Comparison of ENCODE assay signal across 16 cellular contexts in genomic region chr3:14441240-14441919, GRCh38. TPM values are rescaled to one million over a fixed set of nuclear protein-coding genes. Genes with fewer than 3 reads are reported as not detected.
DNase-seq lines count a peak whose midpoint lies in the region; ATAC-seq and TF ChIP-seq lines count a peak whose summit lies in the region.
"Had no signal": no experiment of that assay in that cellular context is flagged by ENCODE, and none has a peak within 500 bp of the region (broad histone marks: within the 10 kb centered on the region; RNA-seq: fewer than 3 reads in every experiment).

No MANE protein-coding gene starts in this region.

- H3K27ac ChIP-seq in GM23248 = no peak overlapping the region
- peak overlapping the region; percentile 23 for H3K27ac ChIP-seq in RWPE1
- peak overlapping the region; percentile 16 to 33 for H3K27ac ChIP-seq in ovary
- no peak overlapping the region for H3K27ac ChIP-seq in CD8-positive, alpha-beta memory T cell (ENCODE audit: low read depth, low read length)
- H3K27ac ChIP-seq: gastroesophageal sphincter, right lobe of liver had no signal

- TF ChIP-seq CTCF in RWPE1 (conservative IDR thresholded peaks at IDR 0.05; ENCODE audit: low read depth) (no peak), ovary (IDR thresholded peaks at IDR 0.05) (no peak)

- H3K79me2 ChIP-seq in GM23248 (ENCODE audit: insufficient read depth) = peaks cover 28% of the 10 kb centered on the region

- H3K4me1 Mint-ChIP-seq in CD8-positive, alpha-beta memory T cell = peaks cover 23 to 48% (median 28%) of the 10 kb centered on the region in 3 donors

- H3K36me3 ChIP-seq in GM23248 (ENCODE audit: low read depth) (no peaks in the 10 kb centered on the region), ovary (no peaks in the 10 kb centered on the region), H7 (replicated peaks; ENCODE audit: control insufficient read depth, insufficient read depth, low read length) (peaks cover 7% of the 10 kb centered on the region)
- peaks cover 10% of the 10 kb centered on the region for H3K36me3 ChIP-seq in CD8-positive, alpha-beta memory T cell (ENCODE audit: insufficient read depth, low read length)
- H3K36me3 ChIP-seq: MG63 had no signal

- H3F3A ChIP-seq in GM23248 (ENCODE audit: insufficient read depth) = no peaks in the 10 kb centered on the region

- H3K36me3 Mint-ChIP-seq in CD8-positive, alpha-beta memory T cell = peaks cover 0 to 29% (median 11%) of the 10 kb centered on the region in 3 donors

- no peaks in the 10 kb centered on the region for H4K20me1 ChIP-seq in GM23248 (ENCODE audit: insufficient read depth)

- no peak overlapping the region for H3K27ac Mint-ChIP-seq in CD8-positive, alpha-beta memory T cell
- H3K27ac Mint-ChIP-seq: CD4-positive, alpha-beta T cell had no signal

- CTCF ChIA-PET in RWPE1 (lab: Yijun Ruan, JAX) = no interaction called here
- CTCF ChIA-PET in CD8-positive, alpha-beta memory T cell (lab: Charles Lee) = interaction anchor here (1.2 kb wide), 1 partner anchor 238 kb away, joined by 3 read pairs; no protein-coding TSS in a partner anchor

- in situ Hi-C loops in GM23248 (cut with MboI) = no loop called here

- no peaks in the 10 kb centered on the region for H3K9me3 ChIP-seq in GM23248 (ENCODE audit: low read depth)
- H3K9me3 ChIP-seq in ovary = no peaks in the 10 kb centered on the region
- no peaks in the 10 kb centered on the region for H3K9me3 ChIP-seq in CD8-positive, alpha-beta memory T cell (ENCODE audit: low read length)
- H3K9me3 ChIP-seq: gastroesophageal sphincter, MG63, right lobe of liver had no signal

- H3K27me3 Mint-ChIP-seq in CD8-positive, alpha-beta memory T cell = no peaks in the 10 kb centered on the region
- H3K27me3 Mint-ChIP-seq: activated T-cell treated with anti-CD3 and anti-CD28 coated beads, Interleukin-2, amount 50 U/mL, for 24 hours; CD4-positive, alpha-beta T cell; stimulated activated naive CD8-positive, alpha-beta T cell treated with anti-CD3 and anti-CD28 coated beads, Interleukin-15, amount 100 ng/mL, for 72 hours had no signal

- peak; percentile 56 for DNase-seq in GM23248
- no peak for DNase-seq in RWPE1 (ENCODE audit: low spot score)
- DNase-seq in Right ventricle myocardium superior = peak; percentile 69
- DNase-seq in ovary = no peak
- no peak for DNase-seq in H7
- DNase-seq in stimulated activated CD4-positive, alpha-beta T cell treated with anti-CD3 and anti-CD28 coated beads, Interleukin-4, amount 100 ng/mL, for 24 hours = no peak
- no peak for DNase-seq in T-helper 1 cell
- no peak for DNase-seq in CD8-positive, alpha-beta memory T cell
- DNase-seq: activated T-cell treated with anti-CD3 and anti-CD28 coated beads, Interleukin-2, amount 50 U/mL, for 24 hours; CD4-positive, alpha-beta T cell; GDM1; MG63; right lobe of liver; stimulated activated naive CD8-positive, alpha-beta T cell treated with anti-CD3 and anti-CD28 coated beads, Interleukin-15, amount 100 ng/mL, for 72 hours had no signal

- peak; percentile 22 for ATAC-seq in Right ventricle myocardium superior (ENCODE audit: poor library complexity)
- ATAC-seq: gastroesophageal sphincter had no signal

- intact Hi-C loops in Right ventricle myocardium superior (cut with DNase I) (no loop called here), ovary (cut with DNase I) (loop anchor here in 1 of 4 donors (5.0 kb wide), 1 partner anchor 34 kb away; no protein-coding TSS in a partner anchor)

- POLR2A ChIA-PET in RWPE1 (lab: Yijun Ruan, JAX; ENCODE audit: low non-redundant PET) = no interaction called here
- POLR2A ChIA-PET in CD8-positive, alpha-beta memory T cell (lab: Charles Lee) = interaction anchor here (0.8 kb wide), 1 partner anchor 39 kb away, joined by 3 read pairs; the partner anchor contains the start of gene SLC6A6

- no peak for TF ChIP-seq EP300 in ovary (IDR thresholded peaks at IDR 0.05)

- H3K4me2 ChIP-seq in GM23248 (ENCODE audit: unreplicated experiment) = no peak overlapping the region

- 87 to 90% methylated on average over 18 of the region's 18 CpGs for WGBS in GM23248 (ENCODE audit: low coverage in 1 of 2, low lambda C conversion rate in 2 of 2, missing lambda C conversion rate in 2 of 2), 2 experiments
- WGBS in ovary, 3 donors = 89 to 95% (median 92%) methylated on average over 18 of the region's 18 CpGs

- H3K27me3 ChIP-seq in GM23248 (replicated peaks; ENCODE audit: insufficient read depth) (no peaks in the 10 kb centered on the region), ovary (no peaks in the 10 kb centered on the region), H7 (ENCODE audit: control insufficient read depth, insufficient read depth, low read length) (no peaks in the 10 kb centered on the region)
- no peaks in the 10 kb centered on the region for H3K27me3 ChIP-seq in CD8-positive, alpha-beta memory T cell (ENCODE audit: insufficient read depth, low read length, poor library complexity, severe bottlenecking)
- H3K27me3 ChIP-seq: dorsolateral prefrontal cortex, gastroesophageal sphincter, MG63 had no signal

- H3K4me3 Mint-ChIP-seq in CD8-positive, alpha-beta memory T cell = no peak overlapping the region
- H3K4me3 Mint-ChIP-seq: activated T-cell treated with anti-CD3 and anti-CD28 coated beads, Interleukin-2, amount 50 U/mL, for 24 hours; CD4-positive, alpha-beta T cell; stimulated activated naive CD8-positive, alpha-beta T cell treated with anti-CD3 and anti-CD28 coated beads, Interleukin-15, amount 100 ng/mL, for 72 hours had no signal

- no peak for TF ChIP-seq POLR2A in ovary (IDR thresholded peaks at IDR 0.05)

- H3K9me2 ChIP-seq in GM23248 (ENCODE audit: insufficient read depth) = no peaks in the 10 kb centered on the region

- H2AFZ ChIP-seq in GM23248 = no peak overlapping the region

- H3K9me3 Mint-ChIP-seq in CD8-positive, alpha-beta memory T cell = no peaks in the 10 kb centered on the region
- H3K9me3 Mint-ChIP-seq: activated T-cell treated with anti-CD3 and anti-CD28 coated beads, Interleukin-2, amount 50 U/mL, for 24 hours; CD4-positive, alpha-beta T cell; stimulated activated naive CD8-positive, alpha-beta T cell treated with anti-CD3 and anti-CD28 coated beads, Interleukin-15, amount 100 ng/mL, for 72 hours had no signal

- no peak overlapping the region for H3K4me3 ChIP-seq in GM23248
- H3K4me3 ChIP-seq in ovary = no peak overlapping the region
- H3K4me3 ChIP-seq in H7 (ENCODE audit: insufficient read depth, low read depth, low read length) = no peak overlapping the region
- H3K4me3 ChIP-seq in CD8-positive, alpha-beta memory T cell (ENCODE audit: low read length) = no peak overlapping the region
- H3K4me3 ChIP-seq: dorsolateral prefrontal cortex, gastroesophageal sphincter, MG63, right lobe of liver had no signal

- H3K9ac ChIP-seq in GM23248 = 0 out of 2 replicates have a peak overlapping the region, but pooled peaks have one; percentile 2

- H3K4me1 ChIP-seq in GM23248 (ENCODE audit: insufficient read depth) (peaks cover 4% of the 10 kb centered on the region; the same call in 1 of the 2 replicates), ovary (ENCODE audit: insufficient read depth) (peaks cover 25% of the 10 kb centered on the region)
- H3K4me1 ChIP-seq in CD8-positive, alpha-beta memory T cell (ENCODE audit: insufficient read depth, low read length) = peaks cover 12% of the 10 kb centered on the region
- H3K4me1 ChIP-seq: right lobe of liver had no signal

RNA-seq across cellular contexts. Expression of gene SLC6A6, which starts 39.0 kb away (rescaled TPM):
- total RNA-seq in GM23248 (2014; rRNA removed; shearing (Covaris generic)) = 10.6 and 13.4 TPM in 2 replicates
- 4.6 and 4.7 TPM in 2 replicates for polyA plus RNA-seq in GM23248 (2016; fragmentation: Nextera tagmentation; extraction: Ambion mirVana)
- 13.5 TPM for total RNA-seq in Right ventricle myocardium superior
- total RNA-seq in ovary = 100 to 1,000 TPM in 3 of 7 donors, 10 to 100 TPM in 4; 32.5 to 141 (median 80.5) TPM
- polyA plus RNA-seq in ovary = 10 to 100 TPM; 37.6 to 81.1 TPM
- total RNA-seq in H7 (2014; rRNA removed; shearing (Covaris generic)) = 88.8 and 113 TPM in 2 replicates
- 10 to 100 TPM; 44.5 to 44.6 TPM for total RNA-seq in CD8-positive, alpha-beta memory T cell
- 6.6 TPM for polyA plus RNA-seq in CD8-positive, alpha-beta memory T cell

Comparison
In these comparisons a context has a peak if more than half of its experiments do, and no peak if none do; other contexts are left out.
1. DNase-seq: peak in GM23248 (single experiment) and Right ventricle myocardium superior (single experiment); none in RWPE1 (single experiment), ovary (0 of 5), H7 (single experiment), stimulated activated CD4-positive, alpha-beta T cell treated with anti-CD3 and anti-CD28 coated beads, Interleukin-4, amount 100 ng/mL, for 24 hours (single experiment), T-helper 1 cell (0 of 5) and CD8-positive, alpha-beta memory T cell (0 of 5).
2. H3K27ac ChIP-seq: peak in RWPE1 (single experiment) and ovary (2 of 2); none in GM23248 (single experiment) and CD8-positive, alpha-beta memory T cell (single experiment).